Comparison of ENCODE assay signal across 27 cellular contexts in the genomic region with DNA sequence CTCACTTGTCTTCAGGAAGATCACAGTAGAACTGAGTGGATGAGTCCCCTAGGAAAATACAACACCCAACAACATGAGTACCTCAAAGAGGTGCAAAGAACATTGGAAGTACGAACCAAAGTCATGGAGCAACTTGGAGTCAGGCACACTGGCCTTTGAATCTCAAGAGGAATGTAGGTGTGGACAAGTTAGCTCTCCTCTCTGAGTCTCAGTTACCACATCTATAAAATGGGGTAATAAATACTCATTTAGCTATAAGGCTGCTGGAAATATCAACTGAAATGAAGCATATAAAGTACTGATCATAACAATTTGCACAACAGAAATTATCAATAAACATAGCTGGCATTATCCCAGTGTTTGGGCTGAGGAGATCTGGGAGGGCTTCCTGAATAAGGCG.
"Had no signal": no experiment of that assay in that cellular context is flagged by ENCODE, and none has a peak within 500 bp of the region (broad histone marks: within the 10 kb centered on the region; RNA-seq: fewer than 3 reads in every experiment).

No MANE protein-coding gene starts in this region.

- H3K9me3 Mint-ChIP-seq: activated CD4-positive, alpha-beta memory T cell treated with anti-CD3 and anti-CD28 coated beads, Interleukin-2, amount 10 ng/mL, durations not matched to agents 7 days and 5 days; activated T-cell treated with anti-CD3 and anti-CD28 coated beads, Interleukin-2, amount 50 U/mL, for 72 hours; activated T-helper 2 cell treated with anti-CD3 and anti-CD28 coated beads, Interferon-gamma antibody, Interleukin-2, Interleukin-4, amounts not matched to agents 10 μg/mL and 5 μg/mL and 100 μg/mL, durations not matched to agents 14 hours and 24 hours and 36 hours; T-cell had no signal

- H3K36me3 Mint-ChIP-seq: T-cell had no signal

- FAIRE-seq: bronchial epithelial cell had no signal

- H3K27ac ChIP-seq: WERI-Rb-1 had no signal

- H3K36me3 ChIP-seq: MG63, WERI-Rb-1 had no signal

- H3K4me3 ChIP-seq: body of pancreas, MG63 had no signal

- H3K27me3 Mint-ChIP-seq: T-cell had no signal

- ATAC-seq: activated CD4-positive, alpha-beta T cell treated with anti-CD3 and anti-CD28 coated beads for 36 hours; body of pancreas; T-cell had no signal

- DNase-seq: activated CD4-positive, alpha-beta memory T cell treated with anti-CD3 and anti-CD28 coated beads, Interleukin-2, amount 10 ng/mL, durations not matched to agents 7 days and 5 days; activated CD4-positive, alpha-beta T cell treated with anti-CD3 and anti-CD28 coated beads for 36 hours; activated CD4-positive, alpha-beta T cell treated with anti-CD3 and anti-CD28 coated beads, Interleukin-2, amount 50 U/mL, for 1 hour; activated CD8-positive, alpha-beta memory T cell treated with anti-CD3 and anti-CD28 coated beads, Interleukin-2, amount 50 U/mL, for 4 hours; activated gamma-delta T cell treated with Interleukin-2 at 50 U/mL for 16 hours; activated naive CD4-positive, alpha-beta T cell treated with anti-CD3 and anti-CD28 coated beads, Interleukin-2, amount 50 U/mL, for 16 hours; activated T-cell treated with anti-CD3 and anti-CD28 coated beads, Interleukin-2, amount 50 U/mL, for 72 hours; aorta; body of pancreas; central memory CD4-positive, alpha-beta T cell; MG63; MV-4-11; NCI-H1092 treated with DMSO at 0.1 percent for 48 hours; NCI-H1417 treated with DMSO at 0.1 percent for 48 hours; NCI-H1694; NCI-H2029; NCI-H2107; NCI-H2171 treated with DMSO at 0.1 percent for 48 hours; NCI-H226; NCI-H774; OCI-M1; SIG-M5; T-cell; T-helper 2 cell; WERI-Rb-1 had no signal

- H3K27me3 ChIP-seq: body of pancreas, MG63 had no signal

- H3K9me3 ChIP-seq: body of pancreas, MG63 had no signal

- H3K4me3 Mint-ChIP-seq: activated CD4-positive, alpha-beta memory T cell treated with anti-CD3 and anti-CD28 coated beads, Interleukin-2, amount 10 ng/mL, durations not matched to agents 7 days and 5 days; activated CD4-positive, alpha-beta T cell treated with anti-CD3 and anti-CD28 coated beads for 36 hours; activated T-cell treated with anti-CD3 and anti-CD28 coated beads, Interleukin-2, amount 50 U/mL, for 72 hours; T-cell had no signal

- H3K27ac Mint-ChIP-seq: activated CD4-positive, alpha-beta memory T cell treated with anti-CD3 and anti-CD28 coated beads, Interleukin-2, amount 10 ng/mL, durations not matched to agents 7 days and 5 days; activated CD4-positive, alpha-beta T cell treated with anti-CD3 and anti-CD28 coated beads for 36 hours; activated T-cell treated with anti-CD3 and anti-CD28 coated beads, Interleukin-2, amount 50 U/mL, for 72 hours; activated T-helper 2 cell treated with anti-CD3 and anti-CD28 coated beads, Interferon-gamma antibody, Interleukin-2, Interleukin-4, amounts not matched to agents 10 μg/mL and 5 μg/mL and 100 μg/mL, durations not matched to agents 14 hours and 24 hours and 36 hours; T-cell had no signal
